Comparison of ENCODE assay signal across 8 cellular contexts in genomic region chr4:139552506-139552905, GRCh38. TPM values are rescaled to one million over a fixed set of nuclear protein-coding genes. Genes with fewer than 3 reads are reported as not detected.
DNase-seq lines count a peak whose midpoint lies in the region; ATAC-seq and TF ChIP-seq lines count a peak whose summit lies in the region.

No MANE protein-coding gene starts in this region.

- no peak overlapping the region for H2AFZ ChIP-seq in SK-N-SH (ENCODE audit: low read depth)

- POLR2A ChIA-PET in SK-N-SH (lab: Yijun Ruan, JAX): no interaction called here
- POLR2A ChIA-PET in activated CD4-positive, alpha-beta memory T cell treated with anti-CD3 and anti-CD28 coated beads for 36 hours (lab: Charles Lee): no interaction called here

- TF ChIP-seq RAD21 in SK-N-SH (IDR thresholded peaks at IDR 0.05; ENCODE audit: low read length): no peak

- peaks cover 4% of the 10 kb centered on the region for H3F3A ChIP-seq in SK-N-SH (replicated peaks; ENCODE audit: insufficient read depth)

- no peak overlapping the region for H3K9ac ChIP-seq in SK-N-SH

- TF ChIP-seq EP300 in SK-N-SH (IDR thresholded peaks at IDR 0.05; ENCODE audit: borderline replicate concordance in 1 of 2, low read depth in 1 of 2, low read length in 1 of 2): no peak

- H3K4me3 ChIP-seq in SK-N-SH (ENCODE audit: low read depth in 2 of 2, low read length in 1 of 2) (no peak overlapping the region), mesodermal cell (ENCODE audit: extremely low read depth, insufficient read depth, low read length, poor library complexity, severe bottlenecking) (peak overlapping the region; percentile 11)

- H3K4me3 Mint-ChIP-seq in brain: peak overlapping the region; percentile 17 to 99 (median 95)
- H3K4me3 Mint-ChIP-seq in type B pancreatic cell: peak overlapping the region; percentile 23
- no peak overlapping the region for H3K4me3 Mint-ChIP-seq in activated CD4-positive, alpha-beta memory T cell treated with anti-CD3 and anti-CD28 coated beads for 36 hours

- ATAC-seq in SK-N-SH treated with all-trans-retinoic acid at 6 μM for 48 hours (no peak), GM21367 (IDR thresholded peaks at IDR 0.05; ENCODE audit: unreplicated experiment) (no peak)

- H3K9me3 ChIP-seq in SK-N-SH: no peaks in the 10 kb centered on the region
- H3K9me3 ChIP-seq in mesodermal cell (ENCODE audit: control insufficient read depth, low read length): no peaks in the 10 kb centered on the region

- peaks cover 75% of the 10 kb centered on the region for H3K79me2 ChIP-seq in SK-N-SH (ENCODE audit: insufficient read depth)

- no peak for TF ChIP-seq CTCF in SK-N-SH (IDR thresholded peaks at IDR 0.05)
- TF ChIP-seq CTCF in brain (conservative IDR thresholded peaks at IDR 0.05): no peak
- no peak for TF ChIP-seq CTCF in type B pancreatic cell (conservative IDR thresholded peaks at IDR 0.05)

- H3K4me1 ChIP-seq in SK-N-SH (ENCODE audit: control insufficient read depth in 1 of 2, insufficient read depth in 2 of 2, low read depth in 1 of 2, low read length in 1 of 2) (peaks cover 27 to 29% of the 10 kb centered on the region in 2 experiments; a peak in 3 of 4 replicates), mesodermal cell (ENCODE audit: control insufficient read depth, insufficient read depth, low read length, poor library complexity, severe bottlenecking) (peaks cover 37% of the 10 kb centered on the region)

- H3K36me3 ChIP-seq in SK-N-SH (replicated peaks in 1 of 2; ENCODE audit: control insufficient read depth in 1 of 2, insufficient read depth in 2 of 2, low read length in 1 of 2) (no peaks in the 10 kb centered on the region), mesodermal cell (ENCODE audit: control insufficient read depth, insufficient read depth, low read length) (peaks cover 7% of the 10 kb centered on the region)

- CTCF ChIA-PET in SK-N-SH (lab: Yijun Ruan, JAX): interaction anchor here (0.7 to 2.3 kb wide), 6 partner anchors 21 to 105 kb away, joined by 3 to 13 read pairs (median 4); no protein-coding TSS in a partner anchor
- CTCF ChIA-PET in activated CD4-positive, alpha-beta memory T cell treated with anti-CD3 and anti-CD28 coated beads for 36 hours (lab: Charles Lee): interaction anchor here (1.3 to 1.9 kb wide), 2 partner anchors 22 to 105 kb away, joined by 5 read pairs; no protein-coding TSS in a partner anchor

- H3K4me1 Mint-ChIP-seq in brain: peaks cover 71% of the 10 kb centered on the region
- H3K4me1 Mint-ChIP-seq in type B pancreatic cell (ENCODE audit: unreplicated experiment): peaks cover 43% of the 10 kb centered on the region
- peaks cover 44% of the 10 kb centered on the region for H3K4me1 Mint-ChIP-seq in activated CD4-positive, alpha-beta memory T cell treated with anti-CD3 and anti-CD28 coated beads for 36 hours (ENCODE audit: low read depth)

- H3K27ac Mint-ChIP-seq in brain: peak overlapping the region; percentile 8 to 99 (median 25)
- H3K27ac Mint-ChIP-seq in type B pancreatic cell: peak overlapping the region; percentile 99
- H3K27ac Mint-ChIP-seq in activated CD4-positive, alpha-beta memory T cell treated with anti-CD3 and anti-CD28 coated beads for 36 hours: no peak overlapping the region

- peaks cover 11% of the 10 kb centered on the region for H3K27me3 Mint-ChIP-seq in brain
- peaks cover 14% of the 10 kb centered on the region for H3K27me3 Mint-ChIP-seq in type B pancreatic cell
- H3K27me3 Mint-ChIP-seq in activated CD4-positive, alpha-beta memory T cell treated with anti-CD3 and anti-CD28 coated beads for 36 hours: no peaks in the 10 kb centered on the region

- no peak overlapping the region for H3K27ac ChIP-seq in SK-N-SH (ENCODE audit: low read depth in 2 of 2, low read length in 1 of 2)
- peak overlapping the region; percentile 66 for H3K27ac ChIP-seq in mesodermal cell (ENCODE audit: low read depth, low read length, severe bottlenecking)

- H3K9me3 Mint-ChIP-seq in brain: peaks cover 0 to 2% (median 0%) of the 10 kb centered on the region in 5 experiments
- H3K9me3 Mint-ChIP-seq in type B pancreatic cell: no peaks in the 10 kb centered on the region
- no peaks in the 10 kb centered on the region for H3K9me3 Mint-ChIP-seq in activated CD4-positive, alpha-beta memory T cell treated with anti-CD3 and anti-CD28 coated beads for 36 hours

- no peaks in the 10 kb centered on the region for H3K9me2 ChIP-seq in SK-N-SH

- no peaks in the 10 kb centered on the region; the same call in 1 of the 2 replicates for H3K27me3 ChIP-seq in SK-N-SH (ENCODE audit: insufficient read depth)

- 0 out of 2 replicates have a peak overlapping the region, but pooled peaks have one; percentile 22 for H3K4me2 ChIP-seq in SK-N-SH

- WGBS in SK-N-SH (ENCODE audit: low lambda C conversion rate): 66% methylated on average over 4 of the region's 4 CpGs
- 43 to 47% methylated on average over 4 of the region's 4 CpGs for WGBS in mesodermal cell (ENCODE audit: insufficient coverage in 2 of 2), 2 experiments

- intact Hi-C loops in activated CD4-positive, alpha-beta memory T cell treated with anti-CD3 and anti-CD28 coated beads for 36 hours (cut with micrococcal nuclease): no loop called here

- peaks cover 4% of the 10 kb centered on the region for H4K20me1 ChIP-seq in SK-N-SH (ENCODE audit: insufficient read depth)

- DNase-seq in SK-N-SH (no peak), type B pancreatic cell (ENCODE audit: extremely low spot score, unreplicated experiment) (no peak), NCI-H2081 (lab: John Stamatoyannopoulos, UW) (no peak)
- no peak for DNase-seq in activated CD4-positive, alpha-beta memory T cell treated with anti-CD3 and anti-CD28 coated beads for 36 hours

- H3K36me3 Mint-ChIP-seq in brain (peaks cover 5% of the 10 kb centered on the region), type B pancreatic cell (no peaks in the 10 kb centered on the region)
- peaks cover 4% of the 10 kb centered on the region for H3K36me3 Mint-ChIP-seq in activated CD4-positive, alpha-beta memory T cell treated with anti-CD3 and anti-CD28 coated beads for 36 hours

TF ChIP-seq in SK-N-SH, 30 proteins besides CTCF, POLR2A, EP300 and RAD21:
- TF ChIP-seq TAF1 (IDR thresholded peaks at IDR 0.05; ENCODE audit: borderline replicate concordance, low read depth, low read length) (no peak), FOSL2 (IDR thresholded peaks at IDR 0.05; ENCODE audit: borderline replicate concordance, low read depth) (0 out of 2 replicates have a peak, but pooled peaks have one; percentile 13), FOXJ3 (CRISPR knock-in tag; IDR thresholded peaks at IDR 0.05) (no peak)

TF ChIP-seq in SK-N-SH treated with all-trans-retinoic acid at 6 μM for 48 hours, 23 proteins besides CTCF, POLR2A, EP300 and RAD21 (continues in another document):
- TF ChIP-seq TOX (CRISPR knock-in tag; IDR thresholded peaks at IDR 0.05; ENCODE audit: borderline replicate concordance) (no peak), POU6F1 (CRISPR knock-in tag; IDR thresholded peaks at IDR 0.05; ENCODE audit: borderline replicate concordance, low read depth) (no peak), TSHZ2 (CRISPR knock-in tag; IDR thresholded peaks at IDR 0.05) (no peak), TCF4 (CRISPR knock-in tag; IDR thresholded peaks at IDR 0.05; ENCODE audit: borderline replicate concordance) (no peak), ZNF565 (CRISPR knock-in tag; conservative IDR thresholded peaks at IDR 0.05; ENCODE audit: low read depth) (no peak), CSDC2 (CRISPR knock-in tag; IDR thresholded peaks at IDR 0.05) (no peak), ARNTL (CRISPR knock-in tag; IDR thresholded peaks at IDR 0.05; ENCODE audit: borderline replicate concordance, low read depth) (no peak), GLIS3 (CRISPR knock-in tag; IDR thresholded peaks at IDR 0.05) (no peak)

RNA-seq across cellular contexts. Expression of gene SETD7, which starts 3.5 kb away (rescaled TPM):
- polyA plus RNA-seq in SK-N-SH (2012; rRNA removed): 5.0 and 6.8 TPM in 2 replicates
- polyA plus RNA-seq in SK-N-SH (2012; cell fraction: cytosol; rRNA removed): 8.3 and 9.2 TPM in 2 replicates
- polyA plus RNA-seq in SK-N-SH (2012; cell fraction: nucleus; rRNA removed): 2.7 and 5.2 TPM in 2 replicates
- 18.3 TPM for polyA plus RNA-seq in brain (ENCODE audit: insufficient read depth, low read depth, low replicate concordance)
- polyA plus RNA-seq in mesodermal cell (2013, experiment 1 of 2): 19.2 TPM
- polyA plus RNA-seq in mesodermal cell (2013, experiment 2 of 2): 20.0 TPM
- 17.0 and 28.2 TPM in 2 replicates for total RNA-seq in type B pancreatic cell (ENCODE audit: low replicate concordance)
- 10 to 100 TPM; 15.0 to 16.6 TPM for total RNA-seq in activated CD4-positive, alpha-beta memory T cell treated with anti-CD3 and anti-CD28 coated beads for 36 hours
